ENCODE assay signal across 1 cellular context in the genomic region with DNA sequence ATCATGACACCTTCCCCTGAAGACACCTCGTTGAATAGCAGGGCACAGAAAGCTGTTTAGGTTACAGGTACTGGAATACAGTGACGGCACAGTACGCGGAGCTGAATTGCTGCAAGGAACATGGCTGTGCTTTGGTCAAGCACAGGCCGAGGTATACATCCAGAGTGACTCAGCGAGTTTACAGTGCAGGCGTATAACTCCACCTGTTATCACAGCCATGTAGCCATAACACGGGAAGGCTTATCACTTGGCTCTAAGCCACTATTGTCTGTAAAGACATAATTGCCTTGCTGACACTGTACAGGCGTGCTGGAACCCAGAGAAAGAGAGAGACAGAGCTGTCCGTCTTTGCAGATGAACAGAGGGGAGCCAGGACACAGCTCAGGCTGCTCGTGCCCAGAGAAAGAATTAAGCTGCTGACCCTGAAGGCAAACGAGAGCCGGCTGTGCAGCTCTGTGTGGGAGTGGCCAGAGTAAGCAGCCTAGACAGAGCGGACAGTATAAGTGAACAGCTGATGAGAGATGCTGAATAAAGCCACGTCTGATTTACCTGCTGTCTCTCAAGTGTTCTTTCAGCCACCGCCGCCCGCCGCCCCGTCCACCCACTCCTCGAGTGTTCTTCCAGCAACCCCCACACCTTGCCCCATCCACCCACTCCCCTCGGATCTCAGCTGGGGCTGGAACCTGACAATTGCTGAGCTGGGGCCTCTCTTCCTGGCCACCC.
TF ChIP-seq lines count a peak whose summit lies in the region.

No MANE protein-coding gene starts in this region.

TF ChIP-seq in K562, 482 proteins besides CTCF, POLR2A, EP300 and RAD21 (continued from another document and continues in another):
- no peak for TF ChIP-seq RBM39 (optimal IDR thresholded peaks at IDR 0.05; ENCODE audit: low read depth, low read length)
- TF ChIP-seq ZNF407 (IDR thresholded peaks at IDR 0.05; ENCODE audit: low read depth), result no peak
- TF ChIP-seq SRSF1 (IDR thresholded peaks at IDR 0.05; ENCODE audit: low read depth, low read length), result no peak
- TF ChIP-seq TAL1 (IDR thresholded peaks at IDR 0.05), result no peak
- no peak for TF ChIP-seq SREBF2 (CRISPR knock-in tag; IDR thresholded peaks at IDR 0.05)
- TF ChIP-seq, protein P1, sequence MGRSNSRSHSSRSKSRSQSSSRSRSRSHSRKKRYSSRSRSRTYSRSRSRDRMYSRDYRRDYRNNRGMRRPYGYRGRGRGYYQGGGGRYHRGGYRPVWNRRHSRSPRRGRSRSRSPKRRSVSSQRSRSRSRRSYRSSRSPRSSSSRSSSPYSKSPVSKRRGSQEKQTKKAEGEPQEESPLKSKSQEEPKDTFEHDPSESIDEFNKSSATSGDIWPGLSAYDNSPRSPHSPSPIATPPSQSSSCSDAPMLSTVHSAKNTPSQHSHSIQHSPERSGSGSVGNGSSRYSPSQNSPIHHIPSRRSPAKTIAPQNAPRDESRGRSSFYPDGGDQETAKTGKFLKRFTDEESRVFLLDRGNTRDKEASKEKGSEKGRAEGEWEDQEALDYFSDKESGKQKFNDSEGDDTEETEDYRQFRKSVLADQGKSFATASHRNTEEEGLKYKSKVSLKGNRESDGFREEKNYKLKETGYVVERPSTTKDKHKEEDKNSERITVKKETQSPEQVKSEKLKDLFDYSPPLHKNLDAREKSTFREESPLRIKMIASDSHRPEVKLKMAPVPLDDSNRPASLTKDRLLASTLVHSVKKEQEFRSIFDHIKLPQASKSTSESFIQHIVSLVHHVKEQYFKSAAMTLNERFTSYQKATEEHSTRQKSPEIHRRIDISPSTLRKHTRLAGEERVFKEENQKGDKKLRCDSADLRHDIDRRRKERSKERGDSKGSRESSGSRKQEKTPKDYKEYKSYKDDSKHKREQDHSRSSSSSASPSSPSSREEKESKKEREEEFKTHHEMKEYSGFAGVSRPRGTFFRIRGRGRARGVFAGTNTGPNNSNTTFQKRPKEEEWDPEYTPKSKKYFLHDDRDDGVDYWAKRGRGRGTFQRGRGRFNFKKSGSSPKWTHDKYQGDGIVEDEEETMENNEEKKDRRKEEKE (IDR thresholded peaks at IDR 0.05; ENCODE audit: borderline replicate concordance in 1 of 2, control insufficient read depth in 1 of 2, low read depth in 2 of 2, low read length in 1 of 2), result no peak
- TF ChIP-seq TFAM (CRISPR knock-in tag; conservative IDR thresholded peaks at IDR 0.05), result no peak
- TF ChIP-seq, protein P2, sequence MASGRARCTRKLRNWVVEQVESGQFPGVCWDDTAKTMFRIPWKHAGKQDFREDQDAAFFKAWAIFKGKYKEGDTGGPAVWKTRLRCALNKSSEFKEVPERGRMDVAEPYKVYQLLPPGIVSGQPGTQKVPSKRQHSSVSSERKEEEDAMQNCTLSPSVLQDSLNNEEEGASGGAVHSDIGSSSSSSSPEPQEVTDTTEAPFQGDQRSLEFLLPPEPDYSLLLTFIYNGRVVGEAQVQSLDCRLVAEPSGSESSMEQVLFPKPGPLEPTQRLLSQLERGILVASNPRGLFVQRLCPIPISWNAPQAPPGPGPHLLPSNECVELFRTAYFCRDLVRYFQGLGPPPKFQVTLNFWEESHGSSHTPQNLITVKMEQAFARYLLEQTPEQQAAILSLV (tag; IDR thresholded peaks at IDR 0.05), result peak; percentile 56; the same call in 1 of the 2 replicates
- no peak for TF ChIP-seq ELK1 (CRISPR knock-in tag; IDR thresholded peaks at IDR 0.05)
- 0 out of 2 replicates have a peak, but pooled peaks have one; percentile 10 for TF ChIP-seq TCF3 (CRISPR knock-in tag; IDR thresholded peaks at IDR 0.05)
- TF ChIP-seq BRD9 (IDR thresholded peaks at IDR 0.05; ENCODE audit: low read depth, partially characterized antibody), result no peak
- TF ChIP-seq ZNF77 (CRISPR knock-in tag; IDR thresholded peaks at IDR 0.05), result no peak
- TF ChIP-seq, protein P3, sequence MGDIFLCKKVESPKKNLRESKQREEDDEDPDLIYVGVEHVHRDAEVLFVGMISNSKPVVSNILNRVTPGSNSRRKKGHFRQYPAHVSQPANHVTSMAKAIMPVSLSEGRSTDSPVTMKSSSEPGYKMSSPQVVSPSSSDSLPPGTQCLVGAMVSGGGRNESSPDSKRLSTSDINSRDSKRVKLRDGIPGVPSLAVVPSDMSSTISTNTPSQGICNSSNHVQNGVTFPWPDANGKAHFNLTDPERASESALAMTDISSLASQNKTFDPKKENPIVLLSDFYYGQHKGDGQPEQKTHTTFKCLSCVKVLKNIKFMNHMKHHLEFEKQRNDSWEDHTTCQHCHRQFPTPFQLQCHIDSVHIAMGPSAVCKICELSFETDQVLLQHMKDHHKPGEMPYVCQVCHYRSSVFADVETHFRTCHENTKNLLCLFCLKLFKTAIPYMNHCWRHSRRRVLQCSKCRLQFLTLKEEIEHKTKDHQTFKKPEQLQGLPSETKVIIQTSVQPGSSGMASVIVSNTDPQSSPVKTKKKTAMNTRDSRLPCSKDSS (IDR thresholded peaks at IDR 0.05; ENCODE audit: low read depth, partially characterized antibody), result no peak
- no peak for TF ChIP-seq BRF1 (IDR thresholded peaks at IDR 0.05; ENCODE audit: borderline replicate concordance, extremely low read depth, insufficient read length)
- no peak for TF ChIP-seq BRD4 (IDR thresholded peaks at IDR 0.05)
- no peak for TF ChIP-seq KDM4B (IDR thresholded peaks at IDR 0.05; ENCODE audit: borderline replicate concordance in 2 of 2, low read depth in 1 of 2)
- TF ChIP-seq, protein P4, sequence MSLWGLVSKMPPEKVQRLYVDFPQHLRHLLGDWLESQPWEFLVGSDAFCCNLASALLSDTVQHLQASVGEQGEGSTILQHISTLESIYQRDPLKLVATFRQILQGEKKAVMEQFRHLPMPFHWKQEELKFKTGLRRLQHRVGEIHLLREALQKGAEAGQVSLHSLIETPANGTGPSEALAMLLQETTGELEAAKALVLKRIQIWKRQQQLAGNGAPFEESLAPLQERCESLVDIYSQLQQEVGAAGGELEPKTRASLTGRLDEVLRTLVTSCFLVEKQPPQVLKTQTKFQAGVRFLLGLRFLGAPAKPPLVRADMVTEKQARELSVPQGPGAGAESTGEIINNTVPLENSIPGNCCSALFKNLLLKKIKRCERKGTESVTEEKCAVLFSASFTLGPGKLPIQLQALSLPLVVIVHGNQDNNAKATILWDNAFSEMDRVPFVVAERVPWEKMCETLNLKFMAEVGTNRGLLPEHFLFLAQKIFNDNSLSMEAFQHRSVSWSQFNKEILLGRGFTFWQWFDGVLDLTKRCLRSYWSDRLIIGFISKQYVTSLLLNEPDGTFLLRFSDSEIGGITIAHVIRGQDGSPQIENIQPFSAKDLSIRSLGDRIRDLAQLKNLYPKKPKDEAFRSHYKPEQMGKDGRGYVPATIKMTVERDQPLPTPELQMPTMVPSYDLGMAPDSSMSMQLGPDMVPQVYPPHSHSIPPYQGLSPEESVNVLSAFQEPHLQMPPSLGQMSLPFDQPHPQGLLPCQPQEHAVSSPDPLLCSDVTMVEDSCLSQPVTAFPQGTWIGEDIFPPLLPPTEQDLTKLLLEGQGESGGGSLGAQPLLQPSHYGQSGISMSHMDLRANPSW (CRISPR knock-in tag; IDR thresholded peaks at IDR 0.05), result no peak
- TF ChIP-seq ILK (tag; IDR thresholded peaks at IDR 0.05; ENCODE audit: borderline replicate concordance, low read depth), result no peak
- TF ChIP-seq, protein P5, sequence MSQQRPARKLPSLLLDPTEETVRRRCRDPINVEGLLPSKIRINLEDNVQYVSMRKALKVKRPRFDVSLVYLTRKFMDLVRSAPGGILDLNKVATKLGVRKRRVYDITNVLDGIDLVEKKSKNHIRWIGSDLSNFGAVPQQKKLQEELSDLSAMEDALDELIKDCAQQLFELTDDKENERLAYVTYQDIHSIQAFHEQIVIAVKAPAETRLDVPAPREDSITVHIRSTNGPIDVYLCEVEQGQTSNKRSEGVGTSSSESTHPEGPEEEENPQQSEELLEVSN (IDR thresholded peaks at IDR 0.05; ENCODE audit: borderline replicate concordance in 1 of 2, extremely low read depth in 1 of 2, insufficient read depth in 1 of 2, insufficient read length in 1 of 2, low read depth in 1 of 2, low read length in 1 of 2, poor library complexity in 1 of 2, severe bottlenecking in 1 of 2), result no peak
- peak; percentile 61 for TF ChIP-seq MAFF (IDR thresholded peaks at IDR 0.05; ENCODE audit: low read length)
- no peak for TF ChIP-seq SPI1 (IDR thresholded peaks at IDR 0.05; ENCODE audit: borderline replicate concordance, low read depth, low read length)
- TF ChIP-seq EP400 (IDR thresholded peaks at IDR 0.05), result no peak
- no peak for TF ChIP-seq TOE1 (IDR thresholded peaks at IDR 0.05; ENCODE audit: borderline replicate concordance)
- no peak for TF ChIP-seq TOE1 (CRISPR knock-in tag; IDR thresholded peaks at IDR 0.05; ENCODE audit: borderline replicate concordance, low read depth)
- TF ChIP-seq, protein P6, sequence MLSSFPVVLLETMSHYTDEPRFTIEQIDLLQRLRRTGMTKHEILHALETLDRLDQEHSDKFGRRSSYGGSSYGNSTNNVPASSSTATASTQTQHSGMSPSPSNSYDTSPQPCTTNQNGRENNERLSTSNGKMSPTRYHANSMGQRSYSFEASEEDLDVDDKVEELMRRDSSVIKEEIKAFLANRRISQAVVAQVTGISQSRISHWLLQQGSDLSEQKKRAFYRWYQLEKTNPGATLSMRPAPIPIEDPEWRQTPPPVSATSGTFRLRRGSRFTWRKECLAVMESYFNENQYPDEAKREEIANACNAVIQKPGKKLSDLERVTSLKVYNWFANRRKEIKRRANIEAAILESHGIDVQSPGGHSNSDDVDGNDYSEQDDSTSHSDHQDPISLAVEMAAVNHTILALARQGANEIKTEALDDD (IDR thresholded peaks at IDR 0.05), result no peak
- TF ChIP-seq CHCHD3 (CRISPR knock-in tag; IDR thresholded peaks at IDR 0.05), result no peak
- no peak for TF ChIP-seq ZNF134 (CRISPR knock-in tag; conservative IDR thresholded peaks at IDR 0.05)
- TF ChIP-seq CBX8 (IDR thresholded peaks at IDR 0.05; ENCODE audit: borderline replicate concordance, extremely low read depth, low read depth, low read length, poor library complexity, severe bottlenecking), result no peak
- TF ChIP-seq ZNF140 (CRISPR knock-in tag; IDR thresholded peaks at IDR 0.05), result no peak
- no peak for TF ChIP-seq MAZ (CRISPR knock-in tag; conservative IDR thresholded peaks at IDR 0.05 in 1 of 2, IDR thresholded peaks at IDR 0.05 in 1 of 2)
- TF ChIP-seq ZNF780A (CRISPR knock-in tag; IDR thresholded peaks at IDR 0.05), result no peak
- no peak for TF ChIP-seq ZNF830 (CRISPR knock-in tag; IDR thresholded peaks at IDR 0.05)
- TF ChIP-seq ZNF197 (CRISPR knock-in tag; IDR thresholded peaks at IDR 0.05; ENCODE audit: low read depth), result no peak
- TF ChIP-seq PML (IDR thresholded peaks at IDR 0.05; ENCODE audit: low read length), result no peak
- TF ChIP-seq DACH1 (IDR thresholded peaks at IDR 0.05; ENCODE audit: partially characterized antibody), result no peak
- TF ChIP-seq, protein P7, sequence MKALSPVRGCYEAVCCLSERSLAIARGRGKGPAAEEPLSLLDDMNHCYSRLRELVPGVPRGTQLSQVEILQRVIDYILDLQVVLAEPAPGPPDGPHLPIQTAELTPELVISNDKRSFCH (CRISPR knock-in tag; IDR thresholded peaks at IDR 0.05), result no peak
- TF ChIP-seq, protein P7 (tag; IDR thresholded peaks at IDR 0.05), result peak; percentile 97
- no peak for TF ChIP-seq FUS (optimal IDR thresholded peaks at IDR 0.05; ENCODE audit: low read depth, low read length)
